23 cellular contexts compared by ENCODE assay signal in genomic region chr1:4005431-4005830, GRCh38.
"Had no signal": no experiment of that assay in that cellular context is flagged by ENCODE, and none has a peak within 500 bp of the region (broad histone marks: within the 10 kb centered on the region; RNA-seq: fewer than 3 reads in every experiment).

No MANE protein-coding gene starts in this region.

- H3K27me3 ChIP-seq: breast epithelium had no signal

- H3K4me3 Mint-ChIP-seq: activated CD4-positive, alpha-beta memory T cell treated with anti-CD3 and anti-CD28 coated beads, Interleukin-2, amount 10 ng/mL, durations not matched to agents 7 days and 5 days; activated CD4-positive, alpha-beta T cell treated with anti-CD3 and anti-CD28 coated beads for 36 hours; activated T-helper 17 cell treated with anti-CD3 and anti-CD28 coated beads, Interleukin-2, amount 50 U/mL, for 72 hours had no signal

- H3K36me3 ChIP-seq: breast epithelium had no signal

- H3K4me1 ChIP-seq: breast epithelium had no signal

- H3K4me1 Mint-ChIP-seq: activated CD4-positive, alpha-beta memory T cell treated with anti-CD3 and anti-CD28 coated beads, Interleukin-2, amount 10 ng/mL, durations not matched to agents 7 days and 5 days; activated CD4-positive, alpha-beta T cell treated with anti-CD3 and anti-CD28 coated beads for 36 hours; activated T-helper 17 cell treated with anti-CD3 and anti-CD28 coated beads, Interleukin-2, amount 50 U/mL, for 72 hours had no signal

- H3K27ac Mint-ChIP-seq: activated CD4-positive, alpha-beta memory T cell treated with anti-CD3 and anti-CD28 coated beads, Interleukin-2, amount 10 ng/mL, durations not matched to agents 7 days and 5 days; activated CD4-positive, alpha-beta T cell treated with anti-CD3 and anti-CD28 coated beads for 36 hours; activated T-helper 17 cell treated with anti-CD3 and anti-CD28 coated beads, Interleukin-2, amount 50 U/mL, for 72 hours had no signal

- DNase-seq: activated CD4-positive, alpha-beta memory T cell treated with anti-CD3 and anti-CD28 coated beads, Interleukin-2, amount 10 ng/mL, durations not matched to agents 7 days and 5 days; activated CD4-positive, alpha-beta T cell treated with anti-CD3 and anti-CD28 coated beads for 36 hours; activated CD4-positive, alpha-beta T cell treated with anti-CD3 and anti-CD28 coated beads, Interleukin-2, amount 50 U/mL, for 1 hour; activated naive CD4-positive, alpha-beta T cell treated with anti-CD3 and anti-CD28 coated beads, Interleukin-2, amount 50 U/mL, for 16 hours; activated T-cell treated with anti-CD3 and anti-CD28 coated beads for 4 hours; activated T-cell treated with anti-CD3 and anti-CD28 coated beads, Interleukin-2, amount 50 U/mL, for 48 hours; aorta; central memory CD4-positive, alpha-beta T cell; KG1; NCI-H1092; NCI-H1417; NCI-H1930; NCI-H2171; NCI-H2227 treated with DMSO at 0.1 percent for 48 hours; NCI-H446 treated with DMSO at 0.1 percent for 48 hours; NCI-H524 treated with DMSO at 0.1 percent for 48 hours; NCI-H82; NK-92 treated with Interleukin-12 subunit alpha and Interleukin-12 subunit beta, amount 100 ng/mL, for 24 hours; SHP77 treated with DMSO at 0.1 percent for 48 hours; T-helper 2 cell had no signal

- ATAC-seq: activated CD4-positive, alpha-beta T cell treated with anti-CD3 and anti-CD28 coated beads for 36 hours; activated T-helper 17 cell treated with anti-CD3 and anti-CD28 coated beads, Interleukin-2, amount 50 U/mL, for 72 hours had no signal

- H3K4me3 ChIP-seq: breast epithelium had no signal

- H3K27ac ChIP-seq: breast epithelium, VCaP had no signal

- H3K27me3 Mint-ChIP-seq: activated CD4-positive, alpha-beta memory T cell treated with anti-CD3 and anti-CD28 coated beads, Interleukin-2, amount 10 ng/mL, durations not matched to agents 7 days and 5 days; activated CD4-positive, alpha-beta T cell treated with anti-CD3 and anti-CD28 coated beads for 36 hours had no signal
